In the genomic region with DNA sequence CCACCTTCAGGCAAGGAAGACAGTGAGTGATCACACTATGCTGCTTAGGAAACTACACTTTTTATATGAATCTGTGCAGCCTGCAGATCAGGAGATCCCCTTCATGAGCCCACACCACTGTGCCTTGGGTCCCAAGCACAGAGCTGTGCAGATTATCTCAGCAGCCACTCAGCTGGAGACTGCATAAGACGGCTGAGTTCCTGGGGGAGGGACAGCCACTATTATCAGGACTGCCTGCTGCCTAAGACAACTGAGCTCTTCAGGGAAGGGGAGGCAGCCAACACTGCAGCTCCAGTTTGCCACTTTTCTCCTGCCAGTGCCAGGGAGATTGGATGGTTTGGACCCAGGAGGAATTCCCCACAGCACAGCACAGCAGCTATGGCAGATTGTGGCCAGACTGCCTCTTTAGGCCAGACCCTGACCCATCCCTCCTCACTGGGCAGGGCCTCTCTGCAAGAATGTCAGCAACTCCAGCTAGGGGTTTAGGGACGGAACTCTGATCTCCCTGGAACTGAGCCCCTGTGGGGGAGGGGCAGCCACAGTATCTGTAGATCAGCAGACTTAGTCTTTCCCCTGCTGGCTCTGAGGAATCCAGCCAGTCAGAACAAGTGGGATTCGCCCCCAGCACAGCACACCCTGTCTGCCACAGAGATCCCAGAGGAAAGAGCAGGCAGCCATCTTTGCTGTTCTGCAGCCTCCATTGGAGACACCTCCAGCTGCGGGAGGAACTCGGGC, we compare ENCODE assay signal across 18 cellular contexts.
DNase-seq lines count a peak whose midpoint lies in the region; ATAC-seq and TF ChIP-seq lines count a peak whose summit lies in the region.
"Had no signal": no experiment of that assay in that cellular context is flagged by ENCODE, and none has a peak within 500 bp of the region (broad histone marks: within the 10 kb centered on the region; RNA-seq: fewer than 3 reads in every experiment).

No MANE protein-coding gene starts in this region.

- no peak for TF ChIP-seq POLR2A in testis (IDR thresholded peaks at IDR 0.05)

- H3K4me1 ChIP-seq in testis, result peaks cover 5% of the 10 kb centered on the region
- H3K4me1 ChIP-seq: A549, Peyer's patch had no signal

- H3K9me3 ChIP-seq in testis, result no peaks in the 10 kb centered on the region
- H3K9me3 ChIP-seq: A549, Peyer's patch had no signal

- intact Hi-C loops in left ventricle myocardium superior (cut with micrococcal nuclease), result no loop called here
- intact Hi-C loops in cardiac septum (cut with DNase I), result no loop called here
- intact Hi-C loops in testis (cut with DNase I; ENCODE audit: low total_unique reads), result no loop called here

- peak; percentile 15 for DNase-seq in left ventricle myocardium superior
- no peak for DNase-seq in cardiac septum (ENCODE audit: low spot score)
- DNase-seq in SK-N-DZ (ENCODE audit: low spot score), result peak; percentile 50
- DNase-seq in iPS-NIHi11 (ENCODE audit: low spot score), result peak; percentile 26
- DNase-seq in testis, result peak; percentile 77
- no peak for DNase-seq in COLO829 (ENCODE audit: low spot score)
- DNase-seq: Calu3, DMS79, GOT3, HFFc6, Karpas-422, NCI-H1417 treated with DMSO at 0.1 percent for 48 hours, NCI-H2107, Peyer's patch, Right ventricle myocardium superior had no signal

- no peaks in the 10 kb centered on the region for H3K36me3 ChIP-seq in testis (ENCODE audit: low read depth, missing control alignments)
- H3K36me3 ChIP-seq: Peyer's patch had no signal

- TF ChIP-seq CTCF in testis (IDR thresholded peaks at IDR 0.05), result no peak

- no peak overlapping the region for H3K27ac ChIP-seq in testis
- H3K27ac ChIP-seq: A549, Peyer's patch had no signal

- H3K4me3 ChIP-seq in testis, result no peak overlapping the region
- H3K4me3 ChIP-seq: A549, Peyer's patch had no signal

- 60 to 82% methylated on average over 4 to 5 of the region's 5 CpGs for WGBS in testis, 2 donors

- no peak for ATAC-seq in left ventricle myocardium superior
- no peak for ATAC-seq in HG03460 (IDR thresholded peaks at IDR 0.05; ENCODE audit: unreplicated experiment)
- no peak for ATAC-seq in SK-N-SH treated with all-trans-retinoic acid at 6 μM for 48 hours
- ATAC-seq: A549 had no signal

- no peaks in the 10 kb centered on the region for H3K27me3 ChIP-seq in testis
- H3K27me3 ChIP-seq: Peyer's patch had no signal

TF ChIP-seq in SK-N-SH treated with all-trans-retinoic acid at 6 μM for 48 hours, 23 proteins besides CTCF, POLR2A, EP300 and RAD21:
- TF ChIP-seq, protein P1, sequence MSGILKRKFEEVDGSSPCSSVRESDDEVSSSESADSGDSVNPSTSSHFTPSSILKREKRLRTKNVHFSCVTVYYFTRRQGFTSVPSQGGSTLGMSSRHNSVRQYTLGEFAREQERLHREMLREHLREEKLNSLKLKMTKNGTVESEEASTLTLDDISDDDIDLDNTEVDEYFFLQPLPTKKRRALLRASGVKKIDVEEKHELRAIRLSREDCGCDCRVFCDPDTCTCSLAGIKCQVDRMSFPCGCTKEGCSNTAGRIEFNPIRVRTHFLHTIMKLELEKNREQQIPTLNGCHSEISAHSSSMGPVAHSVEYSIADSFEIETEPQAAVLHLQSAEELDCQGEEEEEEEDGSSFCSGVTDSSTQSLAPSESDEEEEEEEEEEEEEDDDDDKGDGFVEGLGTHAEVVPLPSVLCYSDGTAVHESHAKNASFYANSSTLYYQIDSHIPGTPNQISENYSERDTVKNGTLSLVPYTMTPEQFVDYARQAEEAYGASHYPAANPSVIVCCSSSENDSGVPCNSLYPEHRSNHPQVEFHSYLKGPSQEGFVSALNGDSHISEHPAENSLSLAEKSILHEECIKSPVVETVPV (CRISPR knock-in tag; IDR thresholded peaks at IDR 0.05), result no peak
- TF ChIP-seq RARB (CRISPR knock-in tag; IDR thresholded peaks at IDR 0.05) (no peak), TOX (CRISPR knock-in tag; IDR thresholded peaks at IDR 0.05; ENCODE audit: borderline replicate concordance) (no peak), ZFP3 (CRISPR knock-in tag; IDR thresholded peaks at IDR 0.05) (no peak), OSR1 (CRISPR knock-in tag; IDR thresholded peaks at IDR 0.05) (no peak), ZNF565 (CRISPR knock-in tag; conservative IDR thresholded peaks at IDR 0.05; ENCODE audit: low read depth) (no peak), ARNTL (CRISPR knock-in tag; IDR thresholded peaks at IDR 0.05; ENCODE audit: borderline replicate concordance, low read depth) (no peak), ZFP30 (CRISPR knock-in tag; IDR thresholded peaks at IDR 0.05) (no peak), SNAI2 (CRISPR knock-in tag; IDR thresholded peaks at IDR 0.05) (no peak), BACH2 (CRISPR knock-in tag; IDR thresholded peaks at IDR 0.05; ENCODE audit: borderline replicate concordance) (no peak), ISL1 (CRISPR knock-in tag; IDR thresholded peaks at IDR 0.05) (no peak)
- TF ChIP-seq, protein P2, sequence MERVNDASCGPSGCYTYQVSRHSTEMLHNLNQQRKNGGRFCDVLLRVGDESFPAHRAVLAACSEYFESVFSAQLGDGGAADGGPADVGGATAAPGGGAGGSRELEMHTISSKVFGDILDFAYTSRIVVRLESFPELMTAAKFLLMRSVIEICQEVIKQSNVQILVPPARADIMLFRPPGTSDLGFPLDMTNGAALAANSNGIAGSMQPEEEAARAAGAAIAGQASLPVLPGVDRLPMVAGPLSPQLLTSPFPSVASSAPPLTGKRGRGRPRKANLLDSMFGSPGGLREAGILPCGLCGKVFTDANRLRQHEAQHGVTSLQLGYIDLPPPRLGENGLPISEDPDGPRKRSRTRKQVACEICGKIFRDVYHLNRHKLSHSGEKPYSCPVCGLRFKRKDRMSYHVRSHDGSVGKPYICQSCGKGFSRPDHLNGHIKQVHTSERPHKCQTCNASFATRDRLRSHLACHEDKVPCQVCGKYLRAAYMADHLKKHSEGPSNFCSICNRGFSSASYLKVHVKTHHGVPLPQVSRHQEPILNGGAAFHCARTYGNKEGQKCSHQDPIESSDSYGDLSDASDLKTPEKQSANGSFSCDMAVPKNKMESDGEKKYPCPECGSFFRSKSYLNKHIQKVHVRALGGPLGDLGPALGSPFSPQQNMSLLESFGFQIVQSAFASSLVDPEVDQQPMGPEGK (CRISPR knock-in tag; IDR thresholded peaks at IDR 0.05; ENCODE audit: borderline replicate concordance), result no peak
- TF ChIP-seq, protein P3, sequence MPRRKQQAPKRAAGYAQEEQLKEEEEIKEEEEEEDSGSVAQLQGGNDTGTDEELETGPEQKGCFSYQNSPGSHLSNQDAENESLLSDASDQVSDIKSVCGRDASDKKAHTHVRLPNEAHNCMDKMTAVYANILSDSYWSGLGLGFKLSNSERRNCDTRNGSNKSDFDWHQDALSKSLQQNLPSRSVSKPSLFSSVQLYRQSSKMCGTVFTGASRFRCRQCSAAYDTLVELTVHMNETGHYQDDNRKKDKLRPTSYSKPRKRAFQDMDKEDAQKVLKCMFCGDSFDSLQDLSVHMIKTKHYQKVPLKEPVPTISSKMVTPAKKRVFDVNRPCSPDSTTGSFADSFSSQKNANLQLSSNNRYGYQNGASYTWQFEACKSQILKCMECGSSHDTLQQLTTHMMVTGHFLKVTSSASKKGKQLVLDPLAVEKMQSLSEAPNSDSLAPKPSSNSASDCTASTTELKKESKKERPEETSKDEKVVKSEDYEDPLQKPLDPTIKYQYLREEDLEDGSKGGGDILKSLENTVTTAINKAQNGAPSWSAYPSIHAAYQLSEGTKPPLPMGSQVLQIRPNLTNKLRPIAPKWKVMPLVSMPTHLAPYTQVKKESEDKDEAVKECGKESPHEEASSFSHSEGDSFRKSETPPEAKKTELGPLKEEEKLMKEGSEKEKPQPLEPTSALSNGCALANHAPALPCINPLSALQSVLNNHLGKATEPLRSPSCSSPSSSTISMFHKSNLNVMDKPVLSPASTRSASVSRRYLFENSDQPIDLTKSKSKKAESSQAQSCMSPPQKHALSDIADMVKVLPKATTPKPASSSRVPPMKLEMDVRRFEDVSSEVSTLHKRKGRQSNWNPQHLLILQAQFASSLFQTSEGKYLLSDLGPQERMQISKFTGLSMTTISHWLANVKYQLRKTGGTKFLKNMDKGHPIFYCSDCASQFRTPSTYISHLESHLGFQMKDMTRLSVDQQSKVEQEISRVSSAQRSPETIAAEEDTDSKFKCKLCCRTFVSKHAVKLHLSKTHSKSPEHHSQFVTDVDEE (CRISPR knock-in tag; IDR thresholded peaks at IDR 0.05), result no peak
- TF ChIP-seq, protein P4, sequence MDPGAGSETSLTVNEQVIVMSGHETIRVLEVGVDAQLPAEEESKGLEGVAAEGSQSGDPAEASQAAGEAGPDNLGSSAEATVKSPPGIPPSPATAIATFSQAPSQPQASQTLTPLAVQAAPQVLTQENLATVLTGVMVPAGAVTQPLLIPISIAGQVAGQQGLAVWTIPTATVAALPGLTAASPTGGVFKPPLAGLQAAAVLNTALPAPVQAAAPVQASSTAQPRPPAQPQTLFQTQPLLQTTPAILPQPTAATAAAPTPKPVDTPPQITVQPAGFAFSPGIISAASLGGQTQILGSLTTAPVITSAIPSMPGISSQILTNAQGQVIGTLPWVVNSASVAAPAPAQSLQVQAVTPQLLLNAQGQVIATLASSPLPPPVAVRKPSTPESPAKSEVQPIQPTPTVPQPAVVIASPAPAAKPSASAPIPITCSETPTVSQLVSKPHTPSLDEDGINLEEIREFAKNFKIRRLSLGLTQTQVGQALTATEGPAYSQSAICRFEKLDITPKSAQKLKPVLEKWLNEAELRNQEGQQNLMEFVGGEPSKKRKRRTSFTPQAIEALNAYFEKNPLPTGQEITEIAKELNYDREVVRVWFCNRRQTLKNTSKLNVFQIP (CRISPR knock-in tag; IDR thresholded peaks at IDR 0.05; ENCODE audit: borderline replicate concordance, low read depth), result no peak

Comparison
In these comparisons a context has a peak if more than half of its experiments do, and no peak if none do; other contexts are left out.
1. DNase-seq: peak in left ventricle myocardium superior (single experiment), SK-N-DZ (single experiment), iPS-NIHi11 (single experiment) and testis (single experiment); none in cardiac septum (single experiment) and COLO829 (single experiment).